ENCODE assay signal across 19 cellular contexts in the genomic region with DNA sequence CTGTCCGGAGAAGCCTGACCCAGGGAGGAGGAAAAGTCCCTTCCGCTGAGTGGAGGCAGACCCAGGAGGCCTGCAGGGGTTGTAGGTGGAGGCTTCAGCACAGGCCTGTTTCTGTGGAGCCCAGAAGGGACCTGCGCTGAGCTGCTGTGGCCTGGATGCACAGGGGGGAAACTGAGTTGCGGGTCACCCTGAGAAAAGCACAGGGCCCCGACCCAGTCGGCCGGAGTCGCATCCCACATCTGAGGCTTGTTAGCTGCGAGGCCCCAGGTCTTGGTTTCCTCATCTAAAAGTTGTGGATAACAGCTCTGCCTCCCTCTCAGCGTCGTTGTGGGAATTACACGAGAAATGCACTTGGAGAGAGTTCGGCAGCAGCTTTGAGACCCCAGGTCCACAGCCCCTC.
"Had no signal": no experiment of that assay in that cellular context is flagged by ENCODE, and none has a peak within 500 bp of the region (broad histone marks: within the 10 kb centered on the region; RNA-seq: fewer than 3 reads in every experiment).

No MANE protein-coding gene starts in this region.

- DNase-seq: Kasumi-1, MM.1S, NCI-H1092 treated with DMSO at 0.1 percent for 48 hours, NCI-H1436, NCI-H187, NCI-H2029, NCI-H2081 treated with DMSO at 0.1 percent for 48 hours, NCI-H2171 treated with DMSO at 0.1 percent for 48 hours, NCI-H524, NCI-H526 treated with DMSO at 0.1 percent for 48 hours, NCI-H748 treated with DMSO at 0.1 percent for 48 hours, RPMI8226, SHP77, SK-N-SH, SW 1271 had no signal

- ATAC-seq: K562 had no signal

- H3K9ac ChIP-seq: KMS-11, SK-N-SH had no signal

- H3K4me3 ChIP-seq: K562 had no signal

- H3K27ac ChIP-seq: KMS-11 had no signal

- H3K9me3 ChIP-seq: SK-N-SH had no signal

- FAIRE-seq: HTR-8/SVneo, K562, RCC 7860 had no signal
